ENCODE assay signal across 21 cellular contexts in genomic region chr15:30963681-30964080, GRCh38.
"Had no signal": no experiment of that assay in that cellular context is flagged by ENCODE, and none has a peak within 500 bp of the region (broad histone marks: within the 10 kb centered on the region; RNA-seq: fewer than 3 reads in every experiment).

No MANE protein-coding gene starts in this region.

- H3K27ac ChIP-seq: colonic mucosa, esophagus squamous epithelium, neural progenitor cell, parathyroid adenoma, right atrium auricular region, suprapubic skin, thyroid gland, vagina had no signal

- H3K9me3 ChIP-seq: colonic mucosa, esophagus squamous epithelium, right atrium auricular region, suprapubic skin, thyroid gland, vagina had no signal

- ATAC-seq: natural killer cell treated with Interleukin-12 subunit alpha and Interleukin-12 subunit beta and Interleukin-15 and Interleukin-18, amount 100 ng/mL, for 72 hours; sciatic nerve; stimulated activated memory B cell treated with anti-CD40 and anti-IgM and Interleukin-4, amounts not matched to agents 10 μg/mL and 1 μg/mL and 100 μg/mL, for 72 hours; stimulated activated naive CD8-positive, alpha-beta T cell treated with anti-CD3 and anti-CD28 coated beads, Interleukin-15, Interleukin-2, amounts not matched to agents 100 U/mL and 50 U/mL, for 24 hours had no signal

- DNase-seq: colonic mucosa; effector memory CD4-positive, alpha-beta T cell; erythroblast; esophagus squamous epithelium; head of caudate nucleus; stimulated activated CD4-positive, alpha-beta T cell treated with anti-CD3 and anti-CD28 coated beads, Interleukin-4, amount 100 ng/mL, for 4 hours; stimulated activated naive CD8-positive, alpha-beta T cell treated with anti-CD3 and anti-CD28 coated beads, Interleukin-15, Interleukin-2, amounts not matched to agents 100 U/mL and 50 U/mL, for 24 hours; thyroid gland; trophoblast cell had no signal

- H3K4me3 Mint-ChIP-seq: dendritic cell treated with granulocyte-macrophage colony-stimulating factor and Interleukin-4, amounts not matched to agents 40 ng/mL and 50 ng/mL, for 4 days; memory B cell; natural killer cell treated with Interleukin-12 subunit alpha and Interleukin-12 subunit beta and Interleukin-15 and Interleukin-18, amount 100 ng/mL, for 72 hours; neural progenitor cell; stimulated activated memory B cell treated with anti-CD40 and anti-IgM and Interleukin-4, amounts not matched to agents 10 μg/mL and 1 μg/mL and 100 μg/mL, for 72 hours had no signal

- H3K4me1 ChIP-seq: colonic mucosa, neural progenitor cell, parathyroid adenoma, thyroid gland, vagina had no signal

- H3K27ac Mint-ChIP-seq: dendritic cell treated with granulocyte-macrophage colony-stimulating factor and Interleukin-4, amounts not matched to agents 40 ng/mL and 50 ng/mL, for 4 days; natural killer cell treated with Interleukin-12 subunit alpha and Interleukin-12 subunit beta and Interleukin-15 and Interleukin-18, amount 100 ng/mL, for 72 hours; neural progenitor cell; progenitor cell of endocrine pancreas; stimulated activated memory B cell treated with anti-CD40 and anti-IgM and Interleukin-4, amounts not matched to agents 10 μg/mL and 1 μg/mL and 100 μg/mL, for 72 hours had no signal

- H3K4me1 Mint-ChIP-seq: neural progenitor cell had no signal

- H3K36me3 ChIP-seq: neural progenitor cell had no signal

- H3K4me3 ChIP-seq: colonic mucosa, esophagus squamous epithelium, lung, neural progenitor cell, right atrium auricular region, suprapubic skin, thyroid gland, vagina had no signal

- H3K9me3 Mint-ChIP-seq: dendritic cell treated with granulocyte-macrophage colony-stimulating factor and Interleukin-4, amounts not matched to agents 40 ng/mL and 50 ng/mL, for 4 days; memory B cell; natural killer cell treated with Interleukin-12 subunit alpha and Interleukin-12 subunit beta and Interleukin-15 and Interleukin-18, amount 100 ng/mL, for 72 hours; neural progenitor cell; stimulated activated memory B cell treated with anti-CD40 and anti-IgM and Interleukin-4, amounts not matched to agents 10 μg/mL and 1 μg/mL and 100 μg/mL, for 72 hours had no signal

- H3K27me3 ChIP-seq: colonic mucosa, esophagus squamous epithelium, neural progenitor cell, right atrium auricular region, suprapubic skin, thyroid gland, vagina had no signal

- H3K27me3 Mint-ChIP-seq: dendritic cell treated with granulocyte-macrophage colony-stimulating factor and Interleukin-4, amounts not matched to agents 40 ng/mL and 50 ng/mL, for 4 days; memory B cell; natural killer cell treated with Interleukin-12 subunit alpha and Interleukin-12 subunit beta and Interleukin-15 and Interleukin-18, amount 100 ng/mL, for 72 hours; progenitor cell of endocrine pancreas; stimulated activated memory B cell treated with anti-CD40 and anti-IgM and Interleukin-4, amounts not matched to agents 10 μg/mL and 1 μg/mL and 100 μg/mL, for 72 hours had no signal
